8 cellular contexts compared by ENCODE assay signal in genomic region chr2:206086683-206087350, GRCh38. TPM values are rescaled to one million over a fixed set of nuclear protein-coding genes. Genes with fewer than 3 reads are reported as not detected.
DNase-seq lines count a peak whose midpoint lies in the region; ATAC-seq and TF ChIP-seq lines count a peak whose summit lies in the region.

No MANE protein-coding gene starts in this region.

- peak overlapping the region; percentile 99 for H3K9ac ChIP-seq in smooth muscle cell (ENCODE audit: low read depth)

- H3F3A ChIP-seq in smooth muscle cell (ENCODE audit: low read depth): peaks cover 7% of the 10 kb centered on the region

- H3K79me2 ChIP-seq in smooth muscle cell (ENCODE audit: low read depth): peaks cover 54% of the 10 kb centered on the region

- no TSS peak for BruUV-seq in Calu3 (replicated peaks; lab: Mats Ljungman, UMichigan)

- H3K36me3 ChIP-seq in smooth muscle cell (ENCODE audit: low read depth): no peaks in the 10 kb centered on the region

- H3K27me3 Mint-ChIP-seq in Calu3 (ENCODE audit: unreplicated experiment): no peaks in the 10 kb centered on the region
- H3K27me3 Mint-ChIP-seq in activated naive CD8-positive, alpha-beta T cell: no peaks in the 10 kb centered on the region

- H3K27ac ChIP-seq in smooth muscle cell (ENCODE audit: low read depth): peak overlapping the region; percentile 95

- H2AFZ ChIP-seq in smooth muscle cell (ENCODE audit: low read depth): peak overlapping the region; percentile 96

- CTCF ChIA-PET in Calu3 (lab: Charles Lee): interaction anchor here (0.6 to 0.9 kb wide), 2 partner anchors 112 to 189 kb away, joined by 4 to 5 read pairs; no protein-coding TSS in a partner anchor

- peaks cover 29% of the 10 kb centered on the region for H3K4me1 ChIP-seq in smooth muscle cell (ENCODE audit: low read depth)

- no peaks in the 10 kb centered on the region for H3K9me3 ChIP-seq in smooth muscle cell (replicated peaks; ENCODE audit: low read depth)

- TF ChIP-seq CTCF in Calu3 (IDR thresholded peaks at IDR 0.05; ENCODE audit: unreplicated experiment) (no peak), smooth muscle cell (IDR thresholded peaks at IDR 0.05; ENCODE audit: borderline replicate concordance, insufficient read depth, poor library complexity, severe bottlenecking) (no peak)

- no peak for ATAC-seq in HG03378 (IDR thresholded peaks at IDR 0.05; ENCODE audit: unreplicated experiment)
- ATAC-seq in HG02973 (IDR thresholded peaks at IDR 0.05; ENCODE audit: unreplicated experiment): no peak

- WGBS in smooth muscle cell (ENCODE audit: low lambda C conversion rate): 16% methylated on average over 4 of the region's 4 CpGs

- peaks cover 22% of the 10 kb centered on the region for H3K4me1 Mint-ChIP-seq in Calu3 (ENCODE audit: low read depth, unreplicated experiment)
- peaks cover 39% of the 10 kb centered on the region for H3K4me1 Mint-ChIP-seq in activated naive CD8-positive, alpha-beta T cell (ENCODE audit: low read depth)

- H3K36me3 Mint-ChIP-seq in Calu3 (ENCODE audit: insufficient read depth, unreplicated experiment): peaks cover 36% of the 10 kb centered on the region
- no peaks in the 10 kb centered on the region for H3K36me3 Mint-ChIP-seq in activated naive CD8-positive, alpha-beta T cell

- H3K9me3 Mint-ChIP-seq in Calu3 (ENCODE audit: low read depth, unreplicated experiment): no peaks in the 10 kb centered on the region
- no peaks in the 10 kb centered on the region for H3K9me3 Mint-ChIP-seq in activated naive CD8-positive, alpha-beta T cell (ENCODE audit: low read depth)

- H3K4me2 ChIP-seq in smooth muscle cell: peak overlapping the region; percentile 100

- peak overlapping the region; percentile 98 for H3K27ac Mint-ChIP-seq in Calu3 (ENCODE audit: unreplicated experiment)
- peak overlapping the region; percentile 93 for H3K27ac Mint-ChIP-seq in activated naive CD8-positive, alpha-beta T cell

- DNase-seq in Calu3: no peak
- DNase-seq in Kasumi-1 (lab: John Stamatoyannopoulos, UW): peak; percentile 12 to 19
- DNase-seq in smooth muscle cell (lab: John Stamatoyannopoulos, UW; ENCODE audit: unreplicated experiment): no peak
- no peak for DNase-seq in amniotic stem cell (lab: John Stamatoyannopoulos, UW)

- peak overlapping the region; percentile 87 for H3K4me3 ChIP-seq in iPS-11a (ENCODE audit: low read depth, low read length)
- peak overlapping the region; percentile 76 for H3K4me3 ChIP-seq in smooth muscle cell

- H3K4me3 Mint-ChIP-seq in Calu3 (ENCODE audit: low read depth, unreplicated experiment): peak overlapping the region; percentile 93
- peak overlapping the region; percentile 99 for H3K4me3 Mint-ChIP-seq in activated naive CD8-positive, alpha-beta T cell

- H4K20me1 ChIP-seq in smooth muscle cell (ENCODE audit: low read depth): peaks cover 8% of the 10 kb centered on the region

- intact Hi-C loops in Calu3 (cut with micrococcal nuclease; ENCODE audit: unreplicated experiment): loop anchor here (10.0 kb wide), 1 partner anchor 142 kb away; no protein-coding TSS in a partner anchor

- H3K27me3 ChIP-seq in smooth muscle cell (ENCODE audit: low read depth): no peaks in the 10 kb centered on the region

RNA-seq across cellular contexts. Expression of gene INO80D, which starts 0.8 kb away (rescaled TPM):
- total RNA-seq in Calu3 (2022) (19.5 and 20.2 TPM in 2 replicates), smooth muscle cell (7.1 and 9.1 TPM in 2 replicates)
- polyA plus RNA-seq in smooth muscle cell: 1.4 and 4.6 TPM in 2 replicates

Comparison
In these comparisons a context has a peak if more than half of its experiments do, and no peak if none do; other contexts are left out.
1. DNase-seq: peak in Kasumi-1 (2 of 2); none in Calu3 (single experiment), smooth muscle cell (single experiment) and amniotic stem cell (single experiment).